In the genomic region with DNA sequence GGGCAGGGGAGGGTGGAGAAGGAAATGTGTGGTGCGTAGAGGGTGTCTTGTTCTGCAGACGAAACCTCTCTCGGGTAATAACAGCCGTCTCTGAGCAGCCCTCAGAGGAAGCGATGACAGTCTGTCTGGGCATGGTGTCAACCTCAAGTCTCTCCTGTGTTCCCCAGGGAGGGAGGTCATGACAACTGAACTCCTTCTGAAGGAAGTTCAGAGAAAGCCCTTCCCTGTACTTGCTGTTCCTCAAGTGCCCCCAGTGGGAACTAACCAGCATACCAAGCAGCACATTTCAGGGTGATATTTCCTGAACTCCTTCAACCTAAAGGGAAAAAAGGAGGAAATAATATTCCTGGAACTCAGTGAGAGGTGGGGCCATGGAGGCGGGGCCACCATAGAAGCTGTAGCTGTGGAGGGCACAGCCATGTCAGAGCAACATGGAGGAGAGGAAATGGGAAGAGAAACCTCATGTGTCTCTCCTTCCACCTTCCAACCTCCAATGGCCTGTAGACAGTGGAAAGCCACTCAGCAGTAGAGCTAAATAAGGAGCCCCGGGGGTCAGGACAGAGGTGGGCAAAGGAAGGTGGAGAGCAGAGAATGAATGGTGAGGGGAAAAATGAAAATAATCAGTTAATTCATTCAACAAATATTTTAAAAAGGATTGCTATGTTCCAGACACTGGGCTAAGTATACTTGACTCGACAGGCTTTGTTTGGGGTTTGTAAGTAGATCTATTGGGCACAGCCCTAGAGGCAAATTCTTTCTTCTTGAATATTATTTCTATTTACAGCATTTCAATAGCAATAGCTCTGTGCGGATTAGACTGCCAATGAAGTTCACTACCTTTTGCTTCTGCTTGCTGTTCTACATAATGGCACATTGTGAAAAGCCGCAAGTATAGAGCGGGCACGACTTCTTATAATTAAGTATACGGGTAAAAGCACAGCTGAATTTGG, we compare ENCODE assay signal across 8 cellular contexts.
DNase-seq lines count a peak whose midpoint lies in the region; ATAC-seq, FAIRE-seq and TF ChIP-seq lines count a peak whose summit lies in the region.

No MANE protein-coding gene starts in this region.

- H3K36me3 Mint-ChIP-seq in T-cell, result no peaks in the 10 kb centered on the region

- ATAC-seq in GM19023 (IDR thresholded peaks at IDR 0.05; ENCODE audit: unreplicated experiment) (peak; percentile 93), HG03025 (IDR thresholded peaks at IDR 0.05; ENCODE audit: low FRiP score, unreplicated experiment) (peak; percentile 63), T-cell (replicated peaks in 1 of 4) (peak; percentile 84 to 91 (median 90)), pancreas (peak in 3 of 4 donors; percentile 44 to 86 (median 84))

- FAIRE-seq in pancreas (lab: Jason Lieb, UNC), result no peak

- H3K27ac ChIP-seq in ascending aorta, result peak overlapping the region in 1 of 2 donors; percentile 16
- no peak overlapping the region for H3K27ac ChIP-seq in pancreas
- H3K27ac ChIP-seq in vagina, result peak overlapping the region; percentile 48

- H3K9me3 Mint-ChIP-seq in T-cell, result peaks cover 0 to 4% (median 0%) of the 10 kb centered on the region in 3 donors

- no peaks in the 10 kb centered on the region for H3K9me3 ChIP-seq in ascending aorta
- no peaks in the 10 kb centered on the region for H3K9me3 ChIP-seq in pancreas
- no peaks in the 10 kb centered on the region for H3K9me3 ChIP-seq in vagina

- 84 to 97% methylated on average over 13 of the region's 13 CpGs for WGBS in pancreas, 2 donors

- CTCF ChIA-PET in T-cell (lab: Charles Lee), result interaction anchor here (0.7 to 1.9 kb wide), 3 partner anchors 9 to 107 kb away, joined by 3 to 6 read pairs (median 3); no protein-coding TSS in a partner anchor

- intact Hi-C loops in ascending aorta (cut with DNase I) (no loop called here), pancreas (cut with DNase I) (no loop called here), vagina (cut with DNase I) (no loop called here)

- no peaks in the 10 kb centered on the region for H3K36me3 ChIP-seq in ascending aorta
- no peaks in the 10 kb centered on the region for H3K36me3 ChIP-seq in pancreas
- H3K36me3 ChIP-seq in vagina, result no peaks in the 10 kb centered on the region

- DNase-seq in T-cell (peak; percentile 28 to 92 (median 77)), ascending aorta (ENCODE audit: low spot score in 2 of 2) (peak; percentile 42 to 71), pancreas (peak in 1 of 6 donors; percentile 46), vagina (ENCODE audit: extremely low spot score in 2 of 2) (no peak), NCI-H524 (lab: John Stamatoyannopoulos, UW) (no peak), NCI-H446 treated with DMSO at 0.1 percent for 48 hours (lab: John Stamatoyannopoulos, UW) (no peak)

- POLR2A ChIA-PET in T-cell (lab: Charles Lee), result interaction anchor here in 1 of 2 donors (0.6 to 1.0 kb wide), 2 partner anchors 10 to 59 kb away, joined by 3 to 13 read pairs; no protein-coding TSS in a partner anchor

- peaks cover 80 to 90% (median 83%) of the 10 kb centered on the region in 3 donors for H3K4me1 Mint-ChIP-seq in T-cell

- H3K27me3 Mint-ChIP-seq in T-cell, result no peaks in the 10 kb centered on the region

- TF ChIP-seq CTCF in ascending aorta (IDR thresholded peaks at IDR 0.05) (peak in 1 of 3 experiments; percentile 4), pancreas (IDR thresholded peaks at IDR 0.05) (no peak), vagina (IDR thresholded peaks at IDR 0.05) (no peak)

- peak overlapping the region; percentile 95 to 97 for H3K27ac Mint-ChIP-seq in T-cell

- H3K27me3 ChIP-seq in ascending aorta (no peaks in the 10 kb centered on the region), pancreas (no peaks in the 10 kb centered on the region), vagina (no peaks in the 10 kb centered on the region)

- no peak for TF ChIP-seq POLR2A in vagina (IDR thresholded peaks at IDR 0.05)

- H3K4me1 ChIP-seq in ascending aorta (no peaks in the 10 kb centered on the region), pancreas (no peaks in the 10 kb centered on the region), vagina (peaks cover 7% of the 10 kb centered on the region)

- H3K4me3 ChIP-seq in ascending aorta (no peak overlapping the region), pancreas (no peak overlapping the region), vagina (no peak overlapping the region)

- peak overlapping the region; percentile 25 to 78 (median 42) for H3K4me3 Mint-ChIP-seq in T-cell

Comparison
In these comparisons a context has a peak if more than half of its experiments do, and no peak if none do; other contexts are left out.
1. DNase-seq: peak in T-cell (34 of 34) and ascending aorta (2 of 2); none in vagina (0 of 2), NCI-H524 (0 of 2) and NCI-H446 treated with DMSO at 0.1 percent for 48 hours (single experiment).
2. Peak in every context shown above with its lines, with median percentiles within 50 percentile points of each other: ATAC-seq.